Comparison of ENCODE assay signal across 30 cellular contexts in the genomic region with DNA sequence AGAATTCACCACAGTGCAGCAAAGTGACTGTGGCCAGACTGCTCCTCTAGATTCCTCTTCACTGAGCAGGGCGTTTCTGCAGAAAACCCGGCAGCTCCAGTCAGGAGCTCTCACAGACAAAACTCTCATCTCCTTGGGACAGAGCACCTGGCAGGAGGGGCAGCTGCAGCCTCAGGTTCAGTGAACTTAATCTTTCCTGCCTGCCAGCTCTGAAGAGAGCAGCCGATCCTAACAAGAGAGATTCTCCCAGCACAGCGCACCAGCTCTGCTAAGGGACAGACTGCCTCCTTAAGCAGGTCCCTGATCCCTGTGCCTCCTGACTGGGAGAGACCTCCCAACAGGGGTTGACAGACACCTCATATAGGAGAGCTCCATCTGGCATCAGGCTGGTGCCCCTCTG.
"Had no signal": no experiment of that assay in that cellular context is flagged by ENCODE, and none has a peak within 500 bp of the region (broad histone marks: within the 10 kb centered on the region; RNA-seq: fewer than 3 reads in every experiment).

No MANE protein-coding gene starts in this region.

- H3K9me3 Mint-ChIP-seq: activated CD4-positive, alpha-beta T cell treated with anti-CD3 and anti-CD28 coated beads, Interleukin-2, amount 10 ng/mL, durations not matched to agents 24 days and 14 days had no signal

- H3K27me3 Mint-ChIP-seq: activated CD4-positive, alpha-beta T cell treated with anti-CD3 and anti-CD28 coated beads, Interleukin-2, amount 10 ng/mL, durations not matched to agents 24 days and 14 days; activated CD8-positive, alpha-beta T cell treated with anti-CD3 and anti-CD28 coated beads for 36 hours; activated naive CD4-positive, alpha-beta T cell treated with anti-CD3 and anti-CD28 coated beads, Interleukin-2, amount 50 U/mL, for 24 hours; activated T-helper 17 cell treated with anti-CD3 and anti-CD28 coated beads, Interleukin-2, amount 50 U/mL, for 72 hours had no signal

- H3K36me3 Mint-ChIP-seq: activated naive CD4-positive, alpha-beta T cell treated with anti-CD3 and anti-CD28 coated beads, Interleukin-2, amount 50 U/mL, for 24 hours had no signal

- H3K36me3 ChIP-seq: adrenal gland, breast epithelium had no signal

- H3K27ac Mint-ChIP-seq: activated CD4-positive, alpha-beta T cell treated with anti-CD3 and anti-CD28 coated beads, Interleukin-2, amount 10 ng/mL, durations not matched to agents 24 days and 14 days; activated CD8-positive, alpha-beta T cell treated with anti-CD3 and anti-CD28 coated beads for 36 hours; activated naive CD4-positive, alpha-beta T cell treated with anti-CD3 and anti-CD28 coated beads, Interleukin-2, amount 50 U/mL, for 24 hours; activated T-cell treated with anti-CD3 and anti-CD28 coated beads, Interleukin-2, amount 50 U/mL, for 72 hours; activated T-helper 17 cell treated with anti-CD3 and anti-CD28 coated beads, Interleukin-2, amount 50 U/mL, for 72 hours had no signal

- H3K4me3 Mint-ChIP-seq: activated CD4-positive, alpha-beta T cell treated with anti-CD3 and anti-CD28 coated beads, Interleukin-2, amount 10 ng/mL, durations not matched to agents 24 days and 14 days; activated CD8-positive, alpha-beta T cell treated with anti-CD3 and anti-CD28 coated beads for 36 hours; activated naive CD4-positive, alpha-beta T cell treated with anti-CD3 and anti-CD28 coated beads, Interleukin-2, amount 50 U/mL, for 24 hours; activated T-cell treated with anti-CD3 and anti-CD28 coated beads, Interleukin-2, amount 50 U/mL, for 72 hours; activated T-helper 17 cell treated with anti-CD3 and anti-CD28 coated beads, Interleukin-2, amount 50 U/mL, for 72 hours had no signal

- H3K27ac ChIP-seq: adrenal gland, body of pancreas, breast epithelium, RWPE1, VCaP had no signal

- H3K4me1 ChIP-seq: adrenal gland, body of pancreas, breast epithelium had no signal

- H3K27me3 ChIP-seq: adrenal gland, body of pancreas, breast epithelium had no signal

- ATAC-seq: activated CD8-positive, alpha-beta T cell treated with anti-CD3 and anti-CD28 coated beads for 36 hours; activated T-cell treated with anti-CD3 and anti-CD28 coated beads, Interleukin-2, amount 50 U/mL, for 72 hours; activated T-helper 17 cell treated with anti-CD3 and anti-CD28 coated beads, Interleukin-2, amount 50 U/mL, for 72 hours; body of pancreas; PC-3; Right ventricle myocardium inferior had no signal

- H3K4me1 Mint-ChIP-seq: activated CD4-positive, alpha-beta T cell treated with anti-CD3 and anti-CD28 coated beads, Interleukin-2, amount 10 ng/mL, durations not matched to agents 24 days and 14 days; activated naive CD4-positive, alpha-beta T cell treated with anti-CD3 and anti-CD28 coated beads, Interleukin-2, amount 50 U/mL, for 24 hours; activated T-helper 17 cell treated with anti-CD3 and anti-CD28 coated beads, Interleukin-2, amount 50 U/mL, for 72 hours had no signal

- H3K4me3 ChIP-seq: adrenal gland, body of pancreas, breast epithelium had no signal

- H3K9me3 ChIP-seq: body of pancreas, breast epithelium had no signal

- DNase-seq: activated CD4-positive, alpha-beta T cell treated with anti-CD3 and anti-CD28 coated beads, Interleukin-2, amount 10 ng/mL, durations not matched to agents 24 days and 14 days; activated CD4-positive, alpha-beta T cell treated with anti-CD3 and anti-CD28 coated beads, Interleukin-2, amount 50 U/mL, for 4 hours; activated CD8-positive, alpha-beta T cell treated with anti-CD3 and anti-CD28 coated beads for 36 hours; activated gamma-delta T cell; activated naive CD4-positive, alpha-beta T cell treated with Interleukin-2 at 50 U/mL for 16 hours; activated T-cell treated with anti-CD3 and anti-CD28 coated beads, Interleukin-2, amount 50 U/mL, for 1 hour; activated T-cell treated with anti-CD3 and anti-CD28 coated beads, Interleukin-2, amount 50 U/mL, for 72 hours; adrenal gland; body of pancreas; KG1; NCI-H1092 treated with DMSO at 0.1 percent for 48 hours; NCI-H1417; NCI-H146; NCI-H187; NCI-H2029 treated with DMSO at 0.1 percent for 48 hours; NCI-H2107; NCI-H510A; NCI-H69; NK-92 treated with Interleukin-12 subunit alpha and Interleukin-12 subunit beta, amount 100 ng/mL, for 24 hours; PC-3; SW 1271; T-helper 1 cell; T-helper 2 cell; T-helper 9 cell had no signal
